Comparison of ENCODE assay signal across 19 cellular contexts in the genomic region with DNA sequence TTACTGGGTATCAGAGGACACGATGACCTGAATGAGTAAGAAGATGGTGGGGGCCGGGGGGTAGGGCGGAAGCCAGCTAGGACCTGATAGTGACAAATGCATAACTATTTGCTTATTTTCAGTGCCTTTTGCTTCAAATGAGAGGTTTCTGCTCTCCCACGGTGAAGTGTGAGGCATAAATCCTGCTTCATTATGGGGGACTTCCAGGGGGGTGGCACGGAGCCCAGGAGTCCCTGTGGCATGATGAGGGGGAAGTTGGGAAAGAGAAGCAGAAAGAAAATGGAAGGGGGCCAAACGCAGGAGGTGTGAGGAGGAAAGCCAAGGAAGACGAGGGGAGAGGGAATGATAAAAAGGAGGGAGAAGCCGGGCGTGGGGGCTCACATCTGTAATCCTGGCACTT.
"Had no signal": no experiment of that assay in that cellular context is flagged by ENCODE, and none has a peak within 500 bp of the region (broad histone marks: within the 10 kb centered on the region; RNA-seq: fewer than 3 reads in every experiment).

No MANE protein-coding gene starts in this region.

- H3K4me3 Mint-ChIP-seq: activated CD8-positive, alpha-beta T cell treated with anti-CD3 and anti-CD28 coated beads for 36 hours; activated T-cell treated with anti-CD3 and anti-CD28 coated beads, Interleukin-2, amount 50 U/mL, for 72 hours; dendritic cell treated with granulocyte-macrophage colony-stimulating factor and Interleukin-4, amounts not matched to agents 40 ng/mL and 50 ng/mL, for 4 days; nephron had no signal

- H3K27ac Mint-ChIP-seq: activated CD8-positive, alpha-beta T cell treated with anti-CD3 and anti-CD28 coated beads for 36 hours; activated T-cell treated with anti-CD3 and anti-CD28 coated beads, Interleukin-2, amount 50 U/mL, for 72 hours; dendritic cell treated with granulocyte-macrophage colony-stimulating factor and Interleukin-4, amounts not matched to agents 40 ng/mL and 50 ng/mL, for 4 days; nephron had no signal

- H3K9me3 ChIP-seq: sigmoid colon, suprapubic skin, upper lobe of left lung had no signal

- H3K4me1 ChIP-seq: foreskin keratinocyte, sigmoid colon, suprapubic skin, upper lobe of left lung had no signal

- H3K4me3 ChIP-seq: sigmoid colon, suprapubic skin, upper lobe of left lung had no signal

- H3K36me3 ChIP-seq: sigmoid colon, suprapubic skin, upper lobe of left lung had no signal

- DNase-seq: activated CD4-positive, alpha-beta T cell treated with anti-CD3 and anti-CD28 coated beads for 4 hours; activated CD8-positive, alpha-beta memory T cell treated with anti-CD3 and anti-CD28 coated beads, Interleukin-2, amount 50 U/mL, for 4 hours; activated CD8-positive, alpha-beta T cell treated with anti-CD3 and anti-CD28 coated beads for 36 hours; activated naive CD4-positive, alpha-beta T cell; activated T-cell treated with anti-CD3 and anti-CD28 coated beads, Interleukin-2, amount 50 U/mL, for 72 hours; central memory CD4-positive, alpha-beta T cell; foreskin keratinocyte; left colon; sigmoid colon; stimulated activated CD4-positive, alpha-beta T cell treated with anti-CD3 and anti-CD28 coated beads, Interleukin-12 subunit alpha, Interleukin-12 subunit beta, amount 100 ng/mL, for 4 hours; stimulated activated CD4-positive, alpha-beta T cell treated with anti-CD3 and anti-CD28 coated beads, Interleukin-4, amount 100 ng/mL, for 1 hour; stimulated activated CD8-positive, alpha-beta memory T cell treated with anti-CD3 and anti-CD28 coated beads, Interleukin-4, amount 100 ng/mL, for 48 hours; stimulated activated naive CD8-positive, alpha-beta T cell treated with anti-CD3 and anti-CD28 coated beads, Interleukin-15, Interleukin-2, amounts not matched to agents 100 U/mL and 50 U/mL, for 24 hours; T1000; upper lobe of left lung had no signal

- H3K9me3 Mint-ChIP-seq: activated CD8-positive, alpha-beta T cell treated with anti-CD3 and anti-CD28 coated beads for 36 hours; activated T-cell treated with anti-CD3 and anti-CD28 coated beads, Interleukin-2, amount 50 U/mL, for 72 hours; dendritic cell treated with granulocyte-macrophage colony-stimulating factor and Interleukin-4, amounts not matched to agents 40 ng/mL and 50 ng/mL, for 4 days; nephron had no signal

- ATAC-seq: activated CD8-positive, alpha-beta T cell treated with anti-CD3 and anti-CD28 coated beads for 36 hours; activated T-cell treated with anti-CD3 and anti-CD28 coated beads, Interleukin-2, amount 50 U/mL, for 72 hours; left colon; stimulated activated naive CD8-positive, alpha-beta T cell treated with anti-CD3 and anti-CD28 coated beads, Interleukin-15, Interleukin-2, amounts not matched to agents 100 U/mL and 50 U/mL, for 24 hours had no signal

- H3K27me3 ChIP-seq: foreskin keratinocyte, upper lobe of left lung had no signal

- H3K27ac ChIP-seq: foreskin keratinocyte, sigmoid colon, suprapubic skin, upper lobe of left lung, VCaP had no signal
